ENCODE assay signal across 25 cellular contexts in the genomic region with DNA sequence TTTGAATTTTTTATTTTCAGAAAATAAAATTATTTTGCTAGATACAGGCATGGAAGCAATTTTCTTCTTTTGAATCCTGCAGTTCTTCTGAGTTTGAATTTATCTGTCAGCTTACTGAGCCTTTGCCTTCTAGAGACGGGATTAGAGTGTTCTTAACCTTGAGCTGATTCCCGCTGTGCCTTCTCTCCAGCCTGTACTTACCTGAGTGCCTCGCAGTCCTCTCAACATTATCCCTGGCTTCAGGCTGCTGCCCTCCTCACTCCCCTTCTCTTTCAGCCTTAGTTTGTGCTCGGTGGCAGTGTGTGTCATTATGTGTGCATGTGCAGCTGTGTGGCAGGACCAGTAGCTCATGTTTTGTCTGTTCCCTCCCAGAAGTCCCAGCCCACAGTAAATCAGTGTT. TPM values are rescaled to one million over a fixed set of nuclear protein-coding genes. Genes with fewer than 3 reads are reported as not detected.
A peak's percentile ranks its signal among the peaks of the same experiment; 100 is the strongest.
DNase-seq lines count a peak whose midpoint lies in the region; ATAC-seq and TF ChIP-seq lines count a peak whose summit lies in the region.
"Had no signal": no experiment of that assay in that cellular context is flagged by ENCODE, and none has a peak within 500 bp of the region (broad histone marks: within the 10 kb centered on the region; RNA-seq: fewer than 3 reads in every experiment).

No MANE protein-coding gene starts in this region.

- DNase-seq in D341Med (ENCODE audit: low spot score) (peak; percentile 32), NCI-H2227 (lab: John Stamatoyannopoulos, UW; ENCODE audit: unreplicated experiment) (peak; percentile 60), adrenal gland (no peak), neural progenitor cell (ENCODE audit: low spot score) (no peak), upper lobe of left lung (no peak)
- DNase-seq: 8988T; ACHN; BE2C; CD8-positive, alpha-beta memory T cell; DMS153; DND-41; KBM-7; MV-4-11; NCI-H1105 treated with DMSO at 0.1 percent for 48 hours; NCI-H146; NCI-H1930; NCI-H2107; NCI-H446 treated with DMSO at 0.1 percent for 48 hours; NCI-H526; Right ventricle myocardium superior; RPMI8226 had no signal

- H3K9ac ChIP-seq in neural progenitor cell = no peak overlapping the region

- TF ChIP-seq CTCF in adrenal gland (IDR thresholded peaks at IDR 0.05) (no peak), neural progenitor cell (IDR thresholded peaks at IDR 0.05) (no peak), upper lobe of left lung (IDR thresholded peaks at IDR 0.05) (no peak)

- ATAC-seq in upper lobe of left lung (ENCODE audit: low FRiP score in 2 of 2) = no peak
- ATAC-seq in GM19455 (IDR thresholded peaks at IDR 0.05; ENCODE audit: unreplicated experiment) = no peak
- no peak for ATAC-seq in GM18505 (IDR thresholded peaks at IDR 0.05; ENCODE audit: unreplicated experiment)

- no peak overlapping the region for H3K4me2 ChIP-seq in neural progenitor cell

- no peaks in the 10 kb centered on the region for H3K36me3 Mint-ChIP-seq in neural progenitor cell
- H3K36me3 Mint-ChIP-seq: CD14-positive monocyte had no signal

- H3K36me3 ChIP-seq in adrenal gland (replicated peaks in 1 of 2) (no peaks in the 10 kb centered on the region), neural progenitor cell (no peaks in the 10 kb centered on the region), upper lobe of left lung (no peaks in the 10 kb centered on the region)
- H3K36me3 ChIP-seq: BE2C, SJSA1 had no signal

- no peaks in the 10 kb centered on the region for H4K20me1 ChIP-seq in neural progenitor cell (ENCODE audit: low read depth)

- no peak for TF ChIP-seq POLR2A in adrenal gland (IDR thresholded peaks at IDR 0.05)
- TF ChIP-seq POLR2A in upper lobe of left lung (IDR thresholded peaks at IDR 0.05) = no peak
- TF ChIP-seq POLR2A in GM18505 (IDR thresholded peaks at IDR 0.05; ENCODE audit: borderline replicate concordance, extremely low read depth, insufficient read depth, insufficient read length) = no peak

- no peaks in the 10 kb centered on the region for H3K27me3 ChIP-seq in adrenal gland
- no peaks in the 10 kb centered on the region for H3K27me3 ChIP-seq in neural progenitor cell
- no peaks in the 10 kb centered on the region for H3K27me3 ChIP-seq in upper lobe of left lung
- H3K27me3 ChIP-seq: BE2C had no signal

- TF ChIP-seq EP300 in upper lobe of left lung (IDR thresholded peaks at IDR 0.05) = no peak

- peaks cover 16 to 40% of the 10 kb centered on the region in 2 donors for H3K4me1 ChIP-seq in adrenal gland (replicated peaks in 1 of 2)
- H3K4me1 ChIP-seq in neural progenitor cell = no peaks in the 10 kb centered on the region
- H3K4me1 ChIP-seq in upper lobe of left lung = no peaks in the 10 kb centered on the region
- H3K4me1 ChIP-seq: BE2C had no signal

- 36 to 53% (median 45%) methylated on average over 4 of the region's 4 CpGs for WGBS in adrenal gland, 4 donors
- 83 to 96% methylated on average over 4 of the region's 4 CpGs for WGBS in upper lobe of left lung, 2 donors

- no peaks in the 10 kb centered on the region for H3K27me3 Mint-ChIP-seq in neural progenitor cell (ENCODE audit: insufficient read depth, low read depth)

- H3K4me3 Mint-ChIP-seq in neural progenitor cell = no peak overlapping the region
- H3K4me3 Mint-ChIP-seq: CD14-positive monocyte; CD8-positive, alpha-beta memory T cell had no signal

- peak overlapping the region in 3 of 5 donors; percentile 55 to 81 (median 61) for H3K27ac ChIP-seq in adrenal gland
- H3K27ac ChIP-seq in neural progenitor cell = no peak overlapping the region
- no peak overlapping the region for H3K27ac ChIP-seq in upper lobe of left lung
- H3K27ac ChIP-seq: SJSA1 had no signal

- H3K27ac Mint-ChIP-seq in neural progenitor cell = peak overlapping the region; percentile 5

- intact Hi-C loops in adrenal gland (cut with DNase I) = no loop called here

- H3K4me3 ChIP-seq in adrenal gland = no peak overlapping the region
- H3K4me3 ChIP-seq in neural progenitor cell = no peak overlapping the region
- H3K4me3 ChIP-seq in upper lobe of left lung = no peak overlapping the region
- H3K4me3 ChIP-seq: SJSA1 had no signal

- H2AFZ ChIP-seq in neural progenitor cell (replicated peaks) = no peak overlapping the region

- H3F3A ChIP-seq in neural progenitor cell (ENCODE audit: low read depth) = no peaks in the 10 kb centered on the region

- H3K4me1 Mint-ChIP-seq in neural progenitor cell = peaks cover 9% of the 10 kb centered on the region
- H3K4me1 Mint-ChIP-seq: CD14-positive monocyte; CD8-positive, alpha-beta memory T cell had no signal

- H3K9me3 ChIP-seq in adrenal gland (replicated peaks in 1 of 3) (no peaks in the 10 kb centered on the region), neural progenitor cell (ENCODE audit: low read depth) (no peaks in the 10 kb centered on the region), upper lobe of left lung (no peaks in the 10 kb centered on the region)
- H3K9me3 ChIP-seq: BE2C, SJSA1 had no signal

- H3K79me2 ChIP-seq in neural progenitor cell (ENCODE audit: low read depth) = no peaks in the 10 kb centered on the region

- H3K9me3 Mint-ChIP-seq in neural progenitor cell = no peaks in the 10 kb centered on the region
- H3K9me3 Mint-ChIP-seq: CD14-positive monocyte; CD8-positive, alpha-beta memory T cell had no signal

RNA-seq across cellular contexts. Expression of gene OSBP2, which starts 24.3 kb away (rescaled TPM):
- 10 to 100 TPM; 15.2 to 35.6 (median 25.1) TPM for total RNA-seq in adrenal gland
- 10 to 100 TPM in 2 of 3 donors, 1 to 10 TPM in 1; 7.3 to 13.4 (median 11.7) TPM for polyA plus RNA-seq in adrenal gland
- total RNA-seq in neural progenitor cell (ENCODE audit: low replicate concordance) = 0.58 and 2.4 TPM in 2 replicates
- 10 to 100 TPM in 2 of 6 donors, 1 to 10 TPM in 4; 3.5 to 14.5 (median 5.0) TPM for total RNA-seq in upper lobe of left lung

RNA-seq across cellular contexts. Expression of gene DUSP18, which starts 51.3 kb away (rescaled TPM):
- total RNA-seq in adrenal gland (1 to 10 TPM; 3.9 to 8.9 (median 6.7) TPM), neural progenitor cell (ENCODE audit: low replicate concordance) (3.1 and 5.6 TPM in 2 replicates), upper lobe of left lung (10 to 100 TPM; 13.0 to 40.9 (median 29.4) TPM)
- polyA plus RNA-seq in adrenal gland = 1 to 10 TPM; 1.4 to 5.0 (median 3.8) TPM

Comparison
In these comparisons a context has a peak if more than half of its experiments do, and no peak if none do; other contexts are left out.
1. DNase-seq: peak in D341Med (single experiment) and NCI-H2227 (single experiment); none in adrenal gland (0 of 7), neural progenitor cell (single experiment) and upper lobe of left lung (0 of 2).
2. H3K27ac ChIP-seq: peak in adrenal gland (3 of 5); none in neural progenitor cell (single experiment) and upper lobe of left lung (0 of 4).